ENCODE assay signal across 9 cellular contexts in the genomic region with DNA sequence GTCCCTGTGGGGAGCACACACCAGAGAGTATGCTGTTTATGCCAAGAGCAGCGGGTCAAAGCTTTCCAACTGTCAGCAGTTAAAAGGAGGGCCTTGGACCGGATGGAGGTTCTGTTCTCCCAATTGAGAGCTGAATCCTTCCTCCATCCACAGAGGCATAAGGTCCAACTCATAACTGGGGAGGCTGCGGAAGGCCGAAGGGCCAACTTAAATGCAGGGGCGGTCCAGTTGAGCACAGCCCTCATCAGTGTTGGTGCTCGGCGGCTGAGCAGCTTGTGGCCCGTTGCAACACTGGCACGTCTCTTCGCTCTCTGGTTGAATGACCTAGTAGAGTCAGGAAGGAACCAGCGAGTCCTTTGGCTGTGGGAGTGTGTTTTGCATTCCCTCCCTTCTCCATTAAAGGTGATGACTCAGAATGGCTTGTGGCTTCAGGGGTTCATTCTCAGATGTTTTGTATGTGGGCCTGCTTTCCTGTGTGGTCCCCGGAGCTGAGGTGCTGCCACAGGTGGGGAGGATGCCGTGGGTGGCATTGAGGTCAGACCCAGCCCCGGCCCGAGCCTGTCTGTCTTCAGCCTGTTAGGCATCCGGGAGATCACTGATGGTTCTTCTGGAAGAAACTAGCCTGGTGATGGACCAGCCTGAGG. TPM values are rescaled to one million over a fixed set of nuclear protein-coding genes. Genes with fewer than 3 reads are reported as not detected.
DNase-seq lines count a peak whose midpoint lies in the region; ATAC-seq, FAIRE-seq and TF ChIP-seq lines count a peak whose summit lies in the region.
"Had no signal": no experiment of that assay in that cellular context is flagged by ENCODE, and none has a peak within 500 bp of the region (broad histone marks: within the 10 kb centered on the region; RNA-seq: fewer than 3 reads in every experiment).

No MANE protein-coding gene starts in this region.

- no TSS peak for BruUV-seq in HepG2 (replicated peaks; lab: Mats Ljungman, UMichigan)

- peaks cover 47% of the 10 kb centered on the region for H3K27me3 Mint-ChIP-seq in stimulated activated naive CD8-positive, alpha-beta T cell treated with anti-CD3 and anti-CD28 coated beads, Interleukin-15, amount 100 ng/mL, for 72 hours

- H2AFZ ChIP-seq in HepG2 (ENCODE audit: low read length): no peak overlapping the region

- no peak for FAIRE-seq in HepG2 (lab: Jason Lieb, UNC)
- FAIRE-seq in HTR-8/SVneo (lab: Jason Lieb, UNC): no peak

- 83% methylated on average over 16 of the region's 16 CpGs for WGBS in liver
- 25% methylated on average over 6 of the region's 16 CpGs for WGBS in HepG2 (ENCODE audit: low lambda C conversion rate)

- H3K27ac Mint-ChIP-seq in stimulated activated naive CD8-positive, alpha-beta T cell treated with anti-CD3 and anti-CD28 coated beads, Interleukin-15, amount 100 ng/mL, for 72 hours: no peak overlapping the region

- H3K79me2 ChIP-seq in HepG2 (ENCODE audit: insufficient read depth, low read length): no peaks in the 10 kb centered on the region

- intact Hi-C loops in HepG2 (cut with micrococcal nuclease; ENCODE audit: unreplicated experiment): no loop called here

- no peaks in the 10 kb centered on the region for H3K9me3 Mint-ChIP-seq in stimulated activated naive CD8-positive, alpha-beta T cell treated with anti-CD3 and anti-CD28 coated beads, Interleukin-15, amount 100 ng/mL, for 72 hours

- peaks cover 2 to 33% (median 14%) of the 10 kb centered on the region in 4 donors for H3K36me3 ChIP-seq in liver (ENCODE audit: control insufficient read depth in 4 of 4, insufficient read depth in 3 of 4, low read depth in 1 of 4, low read length in 3 of 4)
- H3K36me3 ChIP-seq in HepG2 (replicated peaks in 1 of 2; ENCODE audit: control insufficient read depth in 1 of 2, insufficient read depth in 2 of 2, low read length in 2 of 2): no peaks in the 10 kb centered on the region
- H3K36me3 ChIP-seq in right atrium auricular region: peaks cover under 1% of the 10 kb centered on the region
- H3K36me3 ChIP-seq: neutrophil had no signal

- no peaks in the 10 kb centered on the region for H3K4me1 ChIP-seq in liver (ENCODE audit: control insufficient read depth in 4 of 4, insufficient read depth in 4 of 4, low read length in 3 of 4)
- H3K4me1 ChIP-seq in HepG2 (ENCODE audit: insufficient read depth, low read length): no peaks in the 10 kb centered on the region
- H3K4me1 ChIP-seq in right atrium auricular region: no peaks in the 10 kb centered on the region

- POLR2A ChIA-PET in HepG2 (lab: Yijun Ruan, JAX): interaction anchor here (0.6 kb wide), 1 partner anchor 14 kb away, joined by 3 read pairs; no protein-coding TSS in a partner anchor

- TF ChIP-seq EP300 in HepG2 (IDR thresholded peaks at IDR 0.05; ENCODE audit: low read depth in 2 of 2, low read length in 2 of 2): no peak
- TF ChIP-seq EP300 in HepG2 (CRISPR knock-in tag; IDR thresholded peaks at IDR 0.05; ENCODE audit: borderline replicate concordance): no peak

- no peak for TF ChIP-seq RAD21 in liver (IDR thresholded peaks at IDR 0.05)
- no peak for TF ChIP-seq RAD21 in HepG2 (CRISPR knock-in tag; IDR thresholded peaks at IDR 0.05)

- H3K4me3 ChIP-seq in liver (ENCODE audit: low read depth in 1 of 3, low read length in 3 of 3) (no peak overlapping the region), HepG2 (replicated peaks in 1 of 3; ENCODE audit: insufficient read depth in 1 of 3, low read depth in 2 of 3, low read length in 3 of 3) (no peak overlapping the region), right atrium auricular region (no peak overlapping the region)

- no peak for ATAC-seq in HepG2
- peak; percentile 97 for ATAC-seq in stimulated activated naive CD8-positive, alpha-beta T cell treated with anti-CD3 and anti-CD28 coated beads, Interleukin-15, amount 100 ng/mL, for 72 hours

- H3K9ac ChIP-seq in liver (ENCODE audit: low read depth in 1 of 2, low read length in 2 of 2) (no peak overlapping the region), HepG2 (ENCODE audit: insufficient read depth, low read depth, low read length) (no peak overlapping the region)

- H3K27ac ChIP-seq in liver (ENCODE audit: low read depth in 1 of 2, low read length in 2 of 2) (peak overlapping the region; percentile 6 to 61), HepG2 (ENCODE audit: extremely low read length, insufficient read depth, low read length) (no peak overlapping the region), right atrium auricular region (peak overlapping the region; percentile 7 to 63)
- H3K27ac ChIP-seq: neutrophil had no signal

- in situ Hi-C loops in HepG2 (cut with HindIII; ENCODE audit: extremely low pct_ligation_motif_present, low pct_unique_long_range_greater_than_20kb): no loop called here

- no peak for DNase-seq in HepG2 (ENCODE audit: low spot score)
- DNase-seq in activated CD8-positive, alpha-beta memory T cell treated with anti-CD3 and anti-CD28 coated beads for 48 hours (ENCODE audit: low read depth in 2 of 3, low spot score in 2 of 3): peak; percentile 30 to 50 (median 34)
- no peak for DNase-seq in right atrium auricular region (ENCODE audit: low spot score)
- peak; percentile 71 to 83 for DNase-seq in stimulated activated naive CD8-positive, alpha-beta T cell treated with anti-CD3 and anti-CD28 coated beads, Interleukin-15, amount 100 ng/mL, for 72 hours
- no peak for DNase-seq in NCI-H2081 (lab: John Stamatoyannopoulos, UW)
- no peak for DNase-seq in NCI-H1436 (lab: John Stamatoyannopoulos, UW)
- DNase-seq in HTR-8/SVneo (ENCODE audit: insufficient read length, low spot score): no peak

- H3K4me2 ChIP-seq in HepG2 (ENCODE audit: low read depth, low read length): no peak overlapping the region

- peak overlapping the region in 1 of 2 donors; percentile 20 for H3K4me3 Mint-ChIP-seq in stimulated activated naive CD8-positive, alpha-beta T cell treated with anti-CD3 and anti-CD28 coated beads, Interleukin-15, amount 100 ng/mL, for 72 hours

- H3K9me3 ChIP-seq in liver (ENCODE audit: control insufficient read depth in 4 of 4, low read length in 3 of 4): no peaks in the 10 kb centered on the region
- no peaks in the 10 kb centered on the region for H3K9me3 ChIP-seq in HepG2 (ENCODE audit: low read length)
- no peaks in the 10 kb centered on the region for H3K9me3 ChIP-seq in right atrium auricular region
- H3K9me3 ChIP-seq: neutrophil had no signal

- CTCF ChIA-PET in HepG2 (lab: Yijun Ruan, JAX; ENCODE audit: low intra/inter-chr PET ratio, low total read pairs): no interaction called here

- TF ChIP-seq CTCF in liver (IDR thresholded peaks at IDR 0.05; ENCODE audit: low read depth, low read length, missing input control): no peak
- no peak for TF ChIP-seq CTCF in HepG2 (CRISPR knock-in tag; IDR thresholded peaks at IDR 0.05)
- TF ChIP-seq CTCF in right atrium auricular region (IDR thresholded peaks at IDR 0.05): no peak

- peaks cover 40% of the 10 kb centered on the region for H3K4me1 Mint-ChIP-seq in stimulated activated naive CD8-positive, alpha-beta T cell treated with anti-CD3 and anti-CD28 coated beads, Interleukin-15, amount 100 ng/mL, for 72 hours

- TF ChIP-seq POLR2A in HepG2 (IDR thresholded peaks at IDR 0.05; ENCODE audit: insufficient read depth in 1 of 2, low read depth in 2 of 2, low read length in 2 of 2): no peak

- no peaks in the 10 kb centered on the region for H3K27me3 ChIP-seq in liver (ENCODE audit: control insufficient read depth in 4 of 4, insufficient read depth in 4 of 4, low read length in 3 of 4)
- H3K27me3 ChIP-seq in HepG2 (ENCODE audit: control insufficient read depth in 1 of 2, insufficient read depth in 2 of 2, low read length in 2 of 2): peaks cover 4 to 23% of the 10 kb centered on the region in 2 experiments; a peak in 3 of 5 replicates
- no peaks in the 10 kb centered on the region for H3K27me3 ChIP-seq in right atrium auricular region
- H3K27me3 ChIP-seq: neutrophil had no signal

- no peaks in the 10 kb centered on the region for H4K20me1 ChIP-seq in HepG2 (ENCODE audit: insufficient read depth, low read length)

RNA-seq across cellular contexts. Expression of a gene that starts 44.8 kb away (rescaled TPM):
- total RNA-seq in liver: not detected
- polyA plus RNA-seq in liver: under 1 TPM in 1 of 2 donors, not detected in 1; 0.03 TPM
- not detected in 2 replicates for total RNA-seq in HepG2 (2016; rRNA removed; fragmentation: Illumina TruSeq; extraction: Trizol)
- not detected in 2 replicates for total RNA-seq in HepG2 (2016; cell fraction: cytosol; rRNA removed; fragmentation: Illumina TruSeq; extraction: Trizol; ENCODE audit: low read depth)
- total RNA-seq in HepG2 (2016; cell fraction: insoluble cytoplasmic fraction; rRNA removed; fragmentation: Illumina TruSeq; extraction: Trizol): not detected in 2 replicates
- not detected in 2 replicates for total RNA-seq in HepG2 (2016; cell fraction: membrane; rRNA removed; fragmentation: Illumina TruSeq; extraction: Trizol)
- not detected in 2 replicates for total RNA-seq in HepG2 (2016; cell fraction: nucleus; rRNA removed; fragmentation: Illumina TruSeq; extraction: Trizol)
- 0.01 TPM in 1 of 2 replicates, not detected in the other for polyA plus RNA-seq in HepG2 (2011; rRNA removed)
- 0.01 TPM in 2 replicates for polyA plus RNA-seq in HepG2 (2011; cell fraction: cytosol; rRNA removed)
- polyA plus RNA-seq in HepG2 (2011; cell fraction: nucleus; rRNA removed): 0.03 TPM in 1 of 2 replicates, not detected in the other
- polyA plus RNA-seq in HepG2 (2012): not detected in 2 replicates
- polyA plus RNA-seq in HepG2 (2016; cell fraction: cytosol; fragmentation: Illumina TruSeq; extraction: Trizol; ENCODE audit: low read depth): not detected in 2 replicates
- polyA plus RNA-seq in HepG2 (2016; cell fraction: insoluble cytoplasmic fraction; fragmentation: Illumina TruSeq; extraction: Trizol; ENCODE audit: low read depth): not detected in 2 replicates
- not detected in 2 replicates for polyA plus RNA-seq in HepG2 (2016; cell fraction: membrane; fragmentation: Illumina TruSeq; extraction: Trizol; ENCODE audit: low read depth)
- polyA plus RNA-seq in HepG2 (2016; cell fraction: nucleus; fragmentation: Illumina TruSeq; extraction: Trizol; ENCODE audit: insufficient read depth, low read depth): not detected in 2 replicates
- 0.02 and 5.5 TPM in 2 replicates for polyA minus RNA-seq in HepG2 (2011; rRNA and poly(A)+ RNA removed; ENCODE audit: low replicate concordance)
- not detected in 2 replicates for polyA minus RNA-seq in HepG2 (2011; cell fraction: cytosol; rRNA and poly(A)+ RNA removed)
- polyA minus RNA-seq in HepG2 (2011; cell fraction: nucleus; rRNA and poly(A)+ RNA removed): not detected in 2 replicates
- under 1 TPM in 1 of 2 donors, not detected in 1; 0.08 TPM for total RNA-seq in right atrium auricular region

RNA-seq across cellular contexts. Expression of a gene that starts 54.4 kb away (rescaled TPM):
- total RNA-seq in liver (10 to 100 TPM in 1 of 2 donors, 1 to 10 TPM in 1; 4.3 to 73.3 TPM), HepG2 (2016; rRNA removed; fragmentation: Illumina TruSeq; extraction: Trizol) (0.17 and 0.40 TPM in 2 replicates), right atrium auricular region (10 to 100 TPM; 76.3 to 78.3 TPM)
- polyA plus RNA-seq in liver (100 to 1,000 TPM in 1 of 2 donors, 10 to 100 TPM in 1; 71.0 to 289 TPM), HepG2 (2011; rRNA removed) (0.11 and 0.18 TPM in 2 replicates)
- 0.10 TPM in 1 of 2 replicates, not detected in the other for total RNA-seq in HepG2 (2016; cell fraction: cytosol; rRNA removed; fragmentation: Illumina TruSeq; extraction: Trizol; ENCODE audit: low read depth)
- total RNA-seq in HepG2 (2016; cell fraction: insoluble cytoplasmic fraction; rRNA removed; fragmentation: Illumina TruSeq; extraction: Trizol): 0.15 and 0.37 TPM in 2 replicates
- 0.31 and 0.48 TPM in 2 replicates for total RNA-seq in HepG2 (2016; cell fraction: membrane; rRNA removed; fragmentation: Illumina TruSeq; extraction: Trizol)
- total RNA-seq in HepG2 (2016; cell fraction: nucleus; rRNA removed; fragmentation: Illumina TruSeq; extraction: Trizol): 0.43 TPM in 1 of 2 replicates, not detected in the other
- polyA plus RNA-seq in HepG2 (2011; cell fraction: cytosol; rRNA removed): 0.09 and 0.16 TPM in 2 replicates
- 0.13 TPM in 1 of 2 replicates, not detected in the other for polyA plus RNA-seq in HepG2 (2011; cell fraction: nucleus; rRNA removed)
- polyA plus RNA-seq in HepG2 (2012): 0.09 and 0.11 TPM in 2 replicates
- polyA plus RNA-seq in HepG2 (2016; cell fraction: cytosol; fragmentation: Illumina TruSeq; extraction: Trizol; ENCODE audit: low read depth): 0.18 TPM in 2 replicates
- polyA plus RNA-seq in HepG2 (2016; cell fraction: insoluble cytoplasmic fraction; fragmentation: Illumina TruSeq; extraction: Trizol; ENCODE audit: low read depth): 0.13 TPM in 1 of 2 replicates, not detected in the other
- polyA plus RNA-seq in HepG2 (2016; cell fraction: membrane; fragmentation: Illumina TruSeq; extraction: Trizol; ENCODE audit: low read depth): 0.22 TPM in 2 replicates
- 0.29 TPM in 1 of 2 replicates, not detected in the other for polyA plus RNA-seq in HepG2 (2016; cell fraction: nucleus; fragmentation: Illumina TruSeq; extraction: Trizol; ENCODE audit: insufficient read depth, low read depth)
- polyA minus RNA-seq in HepG2 (2011; rRNA and poly(A)+ RNA removed; ENCODE audit: low replicate concordance): 23.5 TPM in 1 of 2 replicates, not detected in the other
- polyA minus RNA-seq in HepG2 (2011; cell fraction: cytosol; rRNA and poly(A)+ RNA removed): 0.26 TPM in 1 of 2 replicates, not detected in the other
- polyA minus RNA-seq in HepG2 (2011; cell fraction: nucleus; rRNA and poly(A)+ RNA removed): not detected in 2 replicates

Comparison
In these comparisons a context has a peak if more than half of its experiments do, and no peak if none do; other contexts are left out.
1. DNase-seq: peak in activated CD8-positive, alpha-beta memory T cell treated with anti-CD3 and anti-CD28 coated beads for 48 hours (3 of 3) and stimulated activated naive CD8-positive, alpha-beta T cell treated with anti-CD3 and anti-CD28 coated beads, Interleukin-15, amount 100 ng/mL, for 72 hours (2 of 2); none in HepG2 (single experiment), right atrium auricular region (single experiment), NCI-H2081 (0 of 2), NCI-H1436 (single experiment) and HTR-8/SVneo (single experiment).